Comparison of ENCODE assay signal across 20 cellular contexts in genomic region chr2:1645761-1646476, GRCh38.
DNase-seq lines count a peak whose midpoint lies in the region; ATAC-seq and TF ChIP-seq lines count a peak whose summit lies in the region.
"Had no signal": no experiment of that assay in that cellular context is flagged by ENCODE, and none has a peak within 500 bp of the region (broad histone marks: within the 10 kb centered on the region; RNA-seq: fewer than 3 reads in every experiment).

No MANE protein-coding gene starts in this region.

- intact Hi-C loops in sigmoid colon (cut with DNase I): no loop called here

- TF ChIP-seq POLR2A in sigmoid colon (IDR thresholded peaks at IDR 0.05): no peak

- H3K4me1 ChIP-seq in sigmoid colon: peaks cover 0 to 25% (median 11%) of the 10 kb centered on the region in 4 donors

- WGBS in sigmoid colon, 2 donors: 84 to 85% methylated on average over 19 of the region's 19 CpGs

- peak overlapping the region in 2 of 4 donors; percentile 21 to 27 for H3K27ac ChIP-seq in sigmoid colon
- H3K27ac ChIP-seq: WERI-Rb-1 had no signal

- H3K36me3 ChIP-seq in sigmoid colon: peaks cover 35 to 65% (median 43%) of the 10 kb centered on the region in 4 donors

- no peaks in the 10 kb centered on the region for H3K27me3 ChIP-seq in sigmoid colon

- no peaks in the 10 kb centered on the region for H3K9me3 ChIP-seq in sigmoid colon

- DNase-seq in D341Med (ENCODE audit: low spot score): peak; percentile 13
- DNase-seq in amniotic epithelial cell (ENCODE audit: low read depth): peak; percentile 34
- peak; percentile 59 for DNase-seq in kidney tubule cell (ENCODE audit: low spot score)
- DNase-seq in sigmoid colon: peak; percentile 60
- DNase-seq in effector CD4-positive, alpha-beta T cell: no peak
- DNase-seq in superior temporal gyrus (ENCODE audit: extremely low spot score): no peak
- DNase-seq: activated CD4-positive, alpha-beta memory T cell treated with anti-CD3 and anti-CD28 coated beads for 36 hours; caudate nucleus; effector memory CD4-positive, alpha-beta T cell; immature natural killer cell; Karpas-422; NCI-H1092 treated with DMSO at 0.1 percent for 48 hours; NCI-H526; SIG-M5; stimulated activated naive CD4-positive, alpha-beta T cell; T-helper 17 cell; WERI-Rb-1 had no signal

- TF ChIP-seq EP300 in sigmoid colon (IDR thresholded peaks at IDR 0.05): no peak

- no peak overlapping the region for H3K4me3 ChIP-seq in sigmoid colon

- TF ChIP-seq CTCF in sigmoid colon (IDR thresholded peaks at IDR 0.05): no peak

- ATAC-seq in HG03565 (IDR thresholded peaks at IDR 0.05; ENCODE audit: unreplicated experiment): no peak
- no peak for ATAC-seq in HG03442 (IDR thresholded peaks at IDR 0.05; ENCODE audit: unreplicated experiment)
- ATAC-seq: natural killer cell treated with Interleukin-12 subunit alpha and Interleukin-12 subunit beta and Interleukin-15 and Interleukin-18, amount 100 ng/mL, for 72 hours; T-helper 17 cell had no signal

Comparison
In these comparisons a context has a peak if more than half of its experiments do, and no peak if none do; other contexts are left out.
1. DNase-seq: peak in D341Med (single experiment), amniotic epithelial cell (single experiment), kidney tubule cell (single experiment) and sigmoid colon (single experiment); none in effector CD4-positive, alpha-beta T cell (single experiment) and superior temporal gyrus (single experiment).